Comparison of ENCODE assay signal across 16 cellular contexts in genomic region chr22:25027552-25027951, GRCh38.
DNase-seq lines count a peak whose midpoint lies in the region; ATAC-seq and TF ChIP-seq lines count a peak whose summit lies in the region.
"Had no signal": no experiment of that assay in that cellular context is flagged by ENCODE, and none has a peak within 500 bp of the region (broad histone marks: within the 10 kb centered on the region; RNA-seq: fewer than 3 reads in every experiment).

No MANE protein-coding gene starts in this region.

- no peaks in the 10 kb centered on the region for H3K9me2 ChIP-seq in HCT116 (ENCODE audit: insufficient read depth)

- H2AFZ ChIP-seq in HCT116 (ENCODE audit: low read depth, low read length, poor library complexity, severe bottlenecking): no peak overlapping the region

- peaks cover 29% of the 10 kb centered on the region for H3K4me1 Mint-ChIP-seq in brain
- H3K4me1 Mint-ChIP-seq in nephron: peaks cover 33% of the 10 kb centered on the region
- peaks cover 0 to 14% (median 4%) of the 10 kb centered on the region in 3 donors for H3K4me1 Mint-ChIP-seq in T-cell
- H3K4me1 Mint-ChIP-seq in stimulated activated effector memory CD8-positive, alpha-beta T cell treated with anti-CD3 and anti-CD28 coated beads, Interleukin-12 subunit alpha, Interleukin-12 subunit beta, amount 100 ng/mL, for 72 hours: peaks cover 19% of the 10 kb centered on the region

- H3K27me3 Mint-ChIP-seq in brain: peaks cover 1% of the 10 kb centered on the region
- H3K27me3 Mint-ChIP-seq in nephron (ENCODE audit: low read depth): no peaks in the 10 kb centered on the region
- peaks cover under 1 to 3% of the 10 kb centered on the region in 2 donors for H3K27me3 Mint-ChIP-seq in T-cell
- H3K27me3 Mint-ChIP-seq: activated naive CD8-positive, alpha-beta T cell treated with anti-CD3 and anti-CD28 coated beads for 36 hours had no signal

- peaks cover 4 to 12% of the 10 kb centered on the region in 2 experiments; a peak in 2 of 4 replicates for H3K36me3 ChIP-seq in HCT116 (ENCODE audit: control insufficient read depth in 1 of 2, insufficient read depth in 2 of 2, low read length in 2 of 2)

- H3K9me3 ChIP-seq in HCT116 (ENCODE audit: control insufficient read depth in 1 of 2, insufficient read depth in 1 of 2, low read depth in 1 of 2, low read length in 2 of 2): no peaks in the 10 kb centered on the region

- TF ChIP-seq CTCF in HCT116 (IDR thresholded peaks at IDR 0.05 in 2 of 3, conservative IDR thresholded peaks at IDR 0.05 in 1 of 3; ENCODE audit: borderline replicate concordance in 1 of 3, insufficient read depth in 1 of 3, low read depth in 2 of 3, low read length in 2 of 3) (no peak), brain (conservative IDR thresholded peaks at IDR 0.05) (no peak), nephron (IDR thresholded peaks at IDR 0.05; ENCODE audit: unreplicated experiment in 3 of 3) (no peak)

- H3K4me2 ChIP-seq in HCT116 (ENCODE audit: low read length): peak overlapping the region; percentile 68

- H3K27ac Mint-ChIP-seq in brain: peak overlapping the region in 3 of 5 experiments; percentile 53 to 95 (median 75)
- H3K27ac Mint-ChIP-seq in nephron: peak overlapping the region in 2 of 3 experiments; percentile 29 to 52
- H3K27ac Mint-ChIP-seq in T-cell: no peak overlapping the region
- H3K27ac Mint-ChIP-seq in stimulated activated effector memory CD8-positive, alpha-beta T cell treated with anti-CD3 and anti-CD28 coated beads, Interleukin-12 subunit alpha, Interleukin-12 subunit beta, amount 100 ng/mL, for 72 hours: no peak overlapping the region
- H3K27ac Mint-ChIP-seq: activated naive CD8-positive, alpha-beta T cell treated with anti-CD3 and anti-CD28 coated beads for 36 hours; immature natural killer cell had no signal

- H3K27ac ChIP-seq in HCT116 (ENCODE audit: low read depth, low read length): no peak overlapping the region; the same call in 1 of the 2 replicates

- H3K9ac ChIP-seq in HCT116 (ENCODE audit: low read length): no peak overlapping the region

- no peak for DNase-seq in HCT116 (ENCODE audit: low read depth, low spot score)
- no peak for DNase-seq in Right ventricle myocardium superior
- no peak for DNase-seq in ureter (ENCODE audit: low spot score)
- no peak for DNase-seq in T-cell
- DNase-seq in stimulated activated effector memory CD8-positive, alpha-beta T cell treated with anti-CD3 and anti-CD28 coated beads, Interleukin-12 subunit alpha, Interleukin-12 subunit beta, amount 100 ng/mL, for 72 hours (ENCODE audit: low spot score in 2 of 2): no peak
- no peak for DNase-seq in NCI-H1436 treated with DMSO at 0.1 percent for 48 hours (lab: John Stamatoyannopoulos, UW)
- DNase-seq: activated CD4-positive, CD25-positive, alpha-beta regulatory T cell; activated naive CD8-positive, alpha-beta T cell treated with anti-CD3 and anti-CD28 coated beads for 36 hours; foreskin melanocyte; immature natural killer cell; NCI-H446; SW 1271 had no signal

- no peaks in the 10 kb centered on the region for H4K20me1 ChIP-seq in HCT116 (ENCODE audit: insufficient read depth)

- H3K4me3 Mint-ChIP-seq in brain (no peak overlapping the region), nephron (no peak overlapping the region), T-cell (no peak overlapping the region)
- H3K4me3 Mint-ChIP-seq in stimulated activated effector memory CD8-positive, alpha-beta T cell treated with anti-CD3 and anti-CD28 coated beads, Interleukin-12 subunit alpha, Interleukin-12 subunit beta, amount 100 ng/mL, for 72 hours: no peak overlapping the region
- H3K4me3 Mint-ChIP-seq: activated naive CD8-positive, alpha-beta T cell treated with anti-CD3 and anti-CD28 coated beads for 36 hours; immature natural killer cell had no signal

- no peak for ATAC-seq in HCT116
- peak; percentile 42 for ATAC-seq in Right ventricle myocardium superior (ENCODE audit: poor library complexity)
- ATAC-seq in T-cell (replicated peaks in 1 of 4): no peak
- no peak for ATAC-seq in stimulated activated effector memory CD8-positive, alpha-beta T cell treated with anti-CD3 and anti-CD28 coated beads, Interleukin-12 subunit alpha, Interleukin-12 subunit beta, amount 100 ng/mL, for 72 hours

- intact Hi-C loops in HCT116 (cut with micrococcal nuclease): loop anchor here (2.0 to 5.0 kb wide), 2 partner anchors 33 to 75 kb away; partner anchors contain the start of gene KIAA1671
- intact Hi-C loops in Right ventricle myocardium superior (cut with DNase I): loop anchor here (5.0 kb wide), 1 partner anchor 75 kb away; the partner anchor contains the start of gene KIAA1671

- H3K36me3 Mint-ChIP-seq in brain (no peaks in the 10 kb centered on the region), nephron (ENCODE audit: low read depth) (no peaks in the 10 kb centered on the region), T-cell (no peaks in the 10 kb centered on the region)
- no peaks in the 10 kb centered on the region for H3K36me3 Mint-ChIP-seq in stimulated activated effector memory CD8-positive, alpha-beta T cell treated with anti-CD3 and anti-CD28 coated beads, Interleukin-12 subunit alpha, Interleukin-12 subunit beta, amount 100 ng/mL, for 72 hours
- H3K36me3 Mint-ChIP-seq: activated naive CD8-positive, alpha-beta T cell treated with anti-CD3 and anti-CD28 coated beads for 36 hours; immature natural killer cell had no signal

- H3K4me1 ChIP-seq in HCT116 (ENCODE audit: control insufficient read depth in 1 of 2, insufficient read depth in 2 of 2, low read length in 2 of 2): peaks cover 24 to 37% of the 10 kb centered on the region in 2 experiments

- no peaks in the 10 kb centered on the region for H3K27me3 ChIP-seq in HCT116 (ENCODE audit: insufficient read depth, low read length)

- CTCF ChIA-PET in HCT116 (lab: Charles Lee): no interaction called here
- CTCF ChIA-PET in T-cell (lab: Charles Lee): no interaction called here

- RAD21 ChIA-PET in HCT116 (lab: Charles Lee; ENCODE audit: low non-redundant PET in 1 of 2, low total read pairs in 2 of 2, uncharacterized antibody in 2 of 2, unreplicated experiment in 2 of 2): no interaction called here

- peaks cover 13% of the 10 kb centered on the region; the same call in 1 of the 2 replicates for H3K79me2 ChIP-seq in HCT116 (ENCODE audit: insufficient read depth, low read length)

- no peak for TF ChIP-seq POLR2A in HCT116 (IDR thresholded peaks at IDR 0.05; ENCODE audit: borderline replicate concordance, extremely low read depth, insufficient read depth, insufficient read length)

- peaks cover 0 to 3% (median 0%) of the 10 kb centered on the region in 5 experiments for H3K9me3 Mint-ChIP-seq in brain
- no peaks in the 10 kb centered on the region for H3K9me3 Mint-ChIP-seq in nephron
- no peaks in the 10 kb centered on the region for H3K9me3 Mint-ChIP-seq in T-cell
- no peaks in the 10 kb centered on the region for H3K9me3 Mint-ChIP-seq in stimulated activated effector memory CD8-positive, alpha-beta T cell treated with anti-CD3 and anti-CD28 coated beads, Interleukin-12 subunit alpha, Interleukin-12 subunit beta, amount 100 ng/mL, for 72 hours
- H3K9me3 Mint-ChIP-seq: activated naive CD8-positive, alpha-beta T cell treated with anti-CD3 and anti-CD28 coated beads for 36 hours had no signal

- no peak overlapping the region for H3K4me3 ChIP-seq in HCT116 (replicated peaks in 1 of 2; ENCODE audit: low read depth in 1 of 2, low read length in 2 of 2)
- H3K4me3 ChIP-seq: coronary artery, skin epidermis had no signal

- POLR2A ChIA-PET in HCT116 (lab: Charles Lee): no interaction called here
- POLR2A ChIA-PET in T-cell (lab: Charles Lee): no interaction called here

- no TSS peak for BruUV-seq in HCT116 (replicated peaks; lab: Mats Ljungman, UMichigan)

- no peak for TF ChIP-seq RAD21 in HCT116 (IDR thresholded peaks at IDR 0.05; ENCODE audit: low read depth)

TF ChIP-seq in HCT116, 20 proteins besides CTCF, POLR2A, EP300 and RAD21:
- no peak for TF ChIP-seq FOSL1 (IDR thresholded peaks at IDR 0.05; ENCODE audit: low read depth)
TF ChIP-seq in HCT116: peak in this region for 0.

Comparison
In these comparisons a context has a peak if more than half of its experiments do, and no peak if none do; other contexts are left out.
1. H3K27ac Mint-ChIP-seq: peak in brain (3 of 5) and nephron (2 of 3); none in T-cell (0 of 2) and stimulated activated effector memory CD8-positive, alpha-beta T cell treated with anti-CD3 and anti-CD28 coated beads, Interleukin-12 subunit alpha, Interleukin-12 subunit beta, amount 100 ng/mL, for 72 hours (single experiment).